In genomic region chr1:219184337-219184736, GRCh38 we compare ENCODE assay signal across 19 cellular contexts. TPM values are rescaled to one million over a fixed set of nuclear protein-coding genes. Genes with fewer than 3 reads are reported as not detected.
DNase-seq lines count a peak whose midpoint lies in the region; ATAC-seq, FAIRE-seq and TF ChIP-seq lines count a peak whose summit lies in the region.
"Had no signal": no experiment of that assay in that cellular context is flagged by ENCODE, and none has a peak within 500 bp of the region (broad histone marks: within the 10 kb centered on the region; RNA-seq: fewer than 3 reads in every experiment).

No MANE protein-coding gene starts in this region.

- no peaks in the 10 kb centered on the region for H3K27me3 ChIP-seq in mesenchymal stem cell (ENCODE audit: control insufficient read depth in 1 of 2, insufficient read depth in 1 of 2, low read length in 2 of 2)
- H3K27me3 ChIP-seq: MG63 had no signal

- H3K14ac ChIP-seq in mesenchymal stem cell (ENCODE audit: low read length in 2 of 2) = no peak overlapping the region

- H4K91ac ChIP-seq in mesenchymal stem cell (ENCODE audit: low read length) = no peak overlapping the region

- H3K9ac ChIP-seq in mesenchymal stem cell (ENCODE audit: low read length) = no peak overlapping the region
- H3K9ac ChIP-seq: KMS-11 had no signal

- ATAC-seq in omental fat pad (ENCODE audit: low FRiP score) = no peak
- ATAC-seq: HepG2 had no signal

- H3K4ac ChIP-seq in mesenchymal stem cell (ENCODE audit: low read depth in 1 of 2, low read length in 2 of 2) = no peak overlapping the region

- DNase-seq in D721Med (ENCODE audit: insufficient read length, low spot score) (no peak), GM18507 (ENCODE audit: extremely low spot score, insufficient read length, low read depth) (no peak), RCC 7860 (ENCODE audit: low spot score) (no peak), mesenchymal stem cell (no peak), EL (no peak), omental fat pad (ENCODE audit: low spot score) (no peak), osteocyte (ENCODE audit: extremely low spot score, unreplicated experiment) (no peak)
- DNase-seq: CD4-positive, alpha-beta T cell; DMS79 treated with DMSO at 0.1 percent for 48 hours; MG63; NCI-H187; NCI-H69; OCI-M1; SW 1271 had no signal

- no peak overlapping the region for H2BK15ac ChIP-seq in mesenchymal stem cell (ENCODE audit: low read depth, poor library complexity, severe bottlenecking)

- peaks cover 4 to 62% of the 10 kb centered on the region in 2 experiments for H3K36me3 ChIP-seq in mesenchymal stem cell (ENCODE audit: control insufficient read depth in 1 of 2, insufficient read depth in 2 of 2, low read depth in 1 of 2, low read length in 2 of 2)

- H2BK5ac ChIP-seq in mesenchymal stem cell (ENCODE audit: low read depth, low read length, poor library complexity, severe bottlenecking) = peak overlapping the region; percentile 31

- FAIRE-seq in D721Med (lab: Jason Lieb, UNC) (peak; percentile 93), GM18507 (lab: Jason Lieb, UNC) (peak; percentile 57), RCC 7860 (lab: Jason Lieb, UNC) (peak; percentile 28)
- FAIRE-seq: GM12892, HepG2 had no signal

- H3K79me1 ChIP-seq in mesenchymal stem cell (replicated peaks; ENCODE audit: low read length, poor library complexity, severe bottlenecking) = peaks cover 7% of the 10 kb centered on the region

- H3K4me1 ChIP-seq in mesenchymal stem cell (ENCODE audit: control insufficient read depth, insufficient read depth, low read depth, low read length) = no peaks in the 10 kb centered on the region

- H3K27ac Mint-ChIP-seq in osteocyte (ENCODE audit: unreplicated experiment) = no peak overlapping the region
- H3K27ac Mint-ChIP-seq: CD4-positive, alpha-beta T cell had no signal

- H3K4me2 ChIP-seq in mesenchymal stem cell (ENCODE audit: low read length, poor library complexity, severe bottlenecking) = no peak overlapping the region
- H3K4me2 ChIP-seq: KMS-11 had no signal

- no peaks in the 10 kb centered on the region for H3K27me3 Mint-ChIP-seq in osteocyte (ENCODE audit: unreplicated experiment)
- H3K27me3 Mint-ChIP-seq: CD4-positive, alpha-beta T cell had no signal

- H2BK12ac ChIP-seq in mesenchymal stem cell (ENCODE audit: low read length in 2 of 2) = no peak overlapping the region

- no peak overlapping the region for H2BK120ac ChIP-seq in mesenchymal stem cell (ENCODE audit: low read depth, low read length)

- peaks cover 9% of the 10 kb centered on the region for H3K9me3 ChIP-seq in mesenchymal stem cell (ENCODE audit: control insufficient read depth, low read length)
- H3K9me3 ChIP-seq: HAP-1 had no signal

- no peak overlapping the region for H3K4me3 Mint-ChIP-seq in osteocyte (ENCODE audit: unreplicated experiment)
- H3K4me3 Mint-ChIP-seq: CD4-positive, alpha-beta T cell had no signal

- H3K9me3 Mint-ChIP-seq in osteocyte (ENCODE audit: unreplicated experiment) = peaks cover 15% of the 10 kb centered on the region
- H3K9me3 Mint-ChIP-seq: CD4-positive, alpha-beta T cell had no signal

- no peak overlapping the region for H2AK5ac ChIP-seq in mesenchymal stem cell (ENCODE audit: low read length, severe bottlenecking)

- H3K27ac ChIP-seq in mesenchymal stem cell (ENCODE audit: low read length, poor library complexity, severe bottlenecking) = no peak overlapping the region
- H3K27ac ChIP-seq: KMS-11, RWPE1 had no signal

- H3K18ac ChIP-seq in mesenchymal stem cell (ENCODE audit: low read depth in 1 of 2, low read length in 2 of 2) = no peak overlapping the region

- no peak overlapping the region for H3K23ac ChIP-seq in mesenchymal stem cell (ENCODE audit: low read length in 2 of 2)

- no peak overlapping the region for H4K8ac ChIP-seq in mesenchymal stem cell (ENCODE audit: low read length)

- H3K36me3 Mint-ChIP-seq in osteocyte (ENCODE audit: unreplicated experiment) = peaks cover 42% of the 10 kb centered on the region

- TF ChIP-seq CTCF in D721Med (IDR thresholded peaks at IDR 0.05; ENCODE audit: insufficient read depth, missing control alignments) = no peak
- TF ChIP-seq CTCF in omental fat pad (IDR thresholded peaks at IDR 0.05) = no peak
- TF ChIP-seq CTCF in osteocyte (IDR thresholded peaks at IDR 0.05) = no peak

- 64% methylated on average over 1 of the region's 1 CpG for WGBS in mesenchymal stem cell

- no peak overlapping the region for H2AFZ ChIP-seq in mesenchymal stem cell (ENCODE audit: low read depth, low read length)

- H3K4me1 Mint-ChIP-seq in osteocyte (ENCODE audit: unreplicated experiment) = peaks cover 17% of the 10 kb centered on the region

- H3K4me3 ChIP-seq in mesenchymal stem cell (ENCODE audit: insufficient read depth in 1 of 2, low read depth in 1 of 2, low read length in 2 of 2) = no peak overlapping the region
- H3K4me3 ChIP-seq: HAP-1, MG63 had no signal

RNA-seq across cellular contexts. Expression of gene LYPLAL1, which starts 10.7 kb away (rescaled TPM):
- 15.9 TPM for polyA plus RNA-seq in mesenchymal stem cell (2013, experiment 1 of 2)
- 18.2 TPM for polyA plus RNA-seq in mesenchymal stem cell (2013, experiment 2 of 2)
- 10 to 100 TPM in 3 of 4 donors, 1 to 10 TPM in 1; 7.2 to 26.6 (median 20.6) TPM for total RNA-seq in omental fat pad
- total RNA-seq in osteocyte = 16.0 and 16.9 TPM in 2 replicates
